8 cellular contexts compared by ENCODE assay signal in the genomic region with DNA sequence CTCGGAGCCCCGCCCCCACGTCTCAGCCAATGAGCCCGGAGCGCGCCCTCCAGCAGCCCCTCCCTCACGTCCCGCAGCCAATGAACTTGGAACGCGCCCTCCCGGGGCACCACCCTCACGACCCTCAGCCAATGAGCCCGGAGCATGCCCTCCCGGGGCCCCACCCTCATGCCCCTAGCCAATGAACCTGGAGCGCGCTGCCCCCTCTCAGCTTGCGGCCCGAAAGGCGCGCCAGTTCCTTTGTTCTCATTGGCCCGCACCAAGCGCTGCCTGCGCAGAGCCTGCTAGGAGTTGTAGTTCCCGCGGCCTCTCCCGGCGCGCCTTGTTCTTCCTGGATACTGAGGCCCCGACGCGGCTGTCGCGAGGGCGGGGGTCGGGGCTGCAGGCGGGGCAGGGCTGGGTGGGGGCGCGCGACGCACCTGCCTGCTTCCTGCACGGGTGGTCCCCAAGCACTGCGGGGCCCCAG. TPM values are rescaled to one million over a fixed set of nuclear protein-coding genes. Genes with fewer than 3 reads are reported as not detected.
DNase-seq lines count a peak whose midpoint lies in the region; ATAC-seq, FAIRE-seq and TF ChIP-seq lines count a peak whose summit lies in the region.

Gene LRRC45 (plus strand): TSS at position 325 of the 466 bp plus-strand sequence. CDS start 339 bp downstream, outside the sequence.

- no peaks in the 10 kb centered on the region for H3K9me3 Mint-ChIP-seq in T-helper 1 cell treated with Interleukin-12 subunit alpha and Interleukin-12 subunit beta and Interleukin-4 antibody, amounts not matched to agents 30 μg/mL and 1 μg/mL, for 36 hours

- H3K27ac Mint-ChIP-seq in T-helper 1 cell treated with Interleukin-12 subunit alpha and Interleukin-12 subunit beta and Interleukin-4 antibody, amounts not matched to agents 30 μg/mL and 1 μg/mL, for 36 hours, result peak within 1 kb of the TSS; percentile 59

- no peak for TF ChIP-seq CTCF in parathyroid adenoma (IDR thresholded peaks at IDR 0.05)
- peak in 1 of 5 experiments; percentile 52 for TF ChIP-seq CTCF in tibial nerve (IDR thresholded peaks at IDR 0.05)

- DNase-seq in GM12892 (ENCODE audit: insufficient read length) (peak; percentile 100), NCI-H1694 treated with DMSO at 0.1 percent for 48 hours (lab: John Stamatoyannopoulos, UW) (peak; percentile 100), amniotic epithelial cell (ENCODE audit: low read depth) (peak; percentile 99), cardiac septum (ENCODE audit: low spot score) (peak; percentile 100), tibial nerve (ENCODE audit: low spot score in 2 of 2) (peak; percentile 100)

- ATAC-seq in HG02938 (IDR thresholded peaks at IDR 0.05; ENCODE audit: unreplicated experiment), result peak; percentile 90

- peaks cover 3% of the 10 kb centered on the region for H3K36me3 Mint-ChIP-seq in T-helper 1 cell treated with Interleukin-12 subunit alpha and Interleukin-12 subunit beta and Interleukin-4 antibody, amounts not matched to agents 30 μg/mL and 1 μg/mL, for 36 hours (ENCODE audit: low read depth)

- H3K9ac ChIP-seq in parathyroid adenoma, result peak within 1 kb of the TSS; percentile 43

- peak within 1 kb of the TSS; percentile 24 for H3K27ac ChIP-seq in parathyroid adenoma
- peak within 1 kb of the TSS in 3 of 4 donors; percentile 80 to 87 (median 86) for H3K27ac ChIP-seq in tibial nerve

- peak within 1 kb of the TSS; percentile 95 for H3K4me2 ChIP-seq in parathyroid adenoma (ENCODE audit: low read length)

- H3K4me3 ChIP-seq in parathyroid adenoma (ENCODE audit: low read depth, low read length) (peak within 1 kb of the TSS; percentile 78), tibial nerve (peak within 1 kb of the TSS; percentile 75 to 99 (median 84))

- no peaks in the 10 kb centered on the region for H3K9me3 ChIP-seq in parathyroid adenoma (ENCODE audit: control insufficient read depth, low read length)
- no peaks in the 10 kb centered on the region for H3K9me3 ChIP-seq in tibial nerve

- H3K27me3 Mint-ChIP-seq in T-helper 1 cell treated with Interleukin-12 subunit alpha and Interleukin-12 subunit beta and Interleukin-4 antibody, amounts not matched to agents 30 μg/mL and 1 μg/mL, for 36 hours (ENCODE audit: low read depth), result no peaks in the 10 kb centered on the region

- peak; percentile 100 for FAIRE-seq in GM12892 (lab: Jason Lieb, UNC)

- WGBS in tibial nerve, 2 donors, result 0 to 1% methylated on average over 18 to 32 of the region's 42 CpGs

- TF ChIP-seq POLR2A in GM12892 (IDR thresholded peaks at IDR 0.05; ENCODE audit: low read depth, low read length) (no peak), tibial nerve (IDR thresholded peaks at IDR 0.05) (no peak)

- H3K36me3 ChIP-seq in parathyroid adenoma (ENCODE audit: control insufficient read depth, insufficient read depth, low read length) (no peaks in the 10 kb centered on the region), tibial nerve (peaks cover 0 to 36% (median 0%) of the 10 kb centered on the region in 3 donors)

- H3K4me1 ChIP-seq in parathyroid adenoma (peaks cover 16% of the 10 kb centered on the region), tibial nerve (peaks cover 0 to 56% (median 21%) of the 10 kb centered on the region in 4 donors)

- peaks cover 2% of the 10 kb centered on the region for H3K79me2 ChIP-seq in parathyroid adenoma

- H3K4me3 Mint-ChIP-seq in T-helper 1 cell treated with Interleukin-12 subunit alpha and Interleukin-12 subunit beta and Interleukin-4 antibody, amounts not matched to agents 30 μg/mL and 1 μg/mL, for 36 hours, result peak within 1 kb of the TSS; percentile 82

- H2AFZ ChIP-seq in parathyroid adenoma, result peak within 1 kb of the TSS; percentile 88

- peak in 1 of 2 donors; percentile 57 for TF ChIP-seq EP300 in tibial nerve (IDR thresholded peaks at IDR 0.05)

- peaks cover 15% of the 10 kb centered on the region for H3K4me1 Mint-ChIP-seq in T-helper 1 cell treated with Interleukin-12 subunit alpha and Interleukin-12 subunit beta and Interleukin-4 antibody, amounts not matched to agents 30 μg/mL and 1 μg/mL, for 36 hours (ENCODE audit: low read depth)

- intact Hi-C loops in cardiac septum (cut with DNase I), result loop anchor here (5.0 kb wide), 1 partner anchor 46 kb away; the partner anchor contains the start of gene ASPSCR1

- H3K27me3 ChIP-seq in parathyroid adenoma (ENCODE audit: control insufficient read depth, insufficient read depth, low read length), result no peaks in the 10 kb centered on the region
- no peaks in the 10 kb centered on the region for H3K27me3 ChIP-seq in tibial nerve

RNA-seq across cellular contexts. Expression of gene LRRC45, which starts in this region (rescaled TPM):
- 10.8 TPM for polyA plus RNA-seq in GM12892 (2012; ENCODE audit: missing spikeins)
- total RNA-seq in cardiac septum (3.3 TPM), tibial nerve (10 to 100 TPM; 13.1 to 25.8 (median 15.3) TPM)

Comparison
In these comparisons a context has a peak if more than half of its experiments do, and no peak if none do; other contexts are left out.
1. Peak in every context shown above with its lines: DNase-seq, ATAC-seq, H3K4me3 ChIP-seq and H3K27ac ChIP-seq.